Comparison of ENCODE assay signal across 25 cellular contexts in genomic region chr20:62160876-62161275, GRCh38. TPM values are rescaled to one million over a fixed set of nuclear protein-coding genes. Genes with fewer than 3 reads are reported as not detected.
A peak's percentile ranks its signal among the peaks of the same experiment; 100 is the strongest.
DNase-seq lines count a peak whose midpoint lies in the region; ATAC-seq and TF ChIP-seq lines count a peak whose summit lies in the region.
"Had no signal": no experiment of that assay in that cellular context is flagged by ENCODE, and none has a peak within 500 bp of the region (broad histone marks: within the 10 kb centered on the region; RNA-seq: fewer than 3 reads in every experiment).

No MANE protein-coding gene starts in this region.

- H3K27ac ChIP-seq in ACC112 (ENCODE audit: low read depth, low read length), result peak overlapping the region; percentile 54; the same call in 1 of the 2 replicates
- no peak overlapping the region for H3K27ac ChIP-seq in IMR-90 (ENCODE audit: insufficient read depth, low read length)
- H3K27ac ChIP-seq in mammary epithelial cell (ENCODE audit: insufficient read depth, low read depth, low read length), result peak overlapping the region; percentile 9
- H3K27ac ChIP-seq in neural progenitor cell, result no peak overlapping the region
- H3K27ac ChIP-seq in mesenchymal stem cell (ENCODE audit: low read length, poor library complexity, severe bottlenecking), result no peak overlapping the region
- H3K27ac ChIP-seq: BLaER1 treated with 17β-estradiol and CSF1 and Interleukin-3, amounts not matched to agents 10 nM and 100 nM; HL-60; PC-9; SK-N-MC had no signal

- H3K36me3 Mint-ChIP-seq in neural progenitor cell, result peaks cover 9% of the 10 kb centered on the region

- H3K27me3 ChIP-seq in ACC112 (ENCODE audit: insufficient read depth, low read length), result no peaks in the 10 kb centered on the region
- H3K27me3 ChIP-seq in IMR-90 (ENCODE audit: control insufficient read depth, insufficient read depth, low read length), result no peaks in the 10 kb centered on the region
- no peaks in the 10 kb centered on the region for H3K27me3 ChIP-seq in mammary epithelial cell (ENCODE audit: insufficient read depth, low read length)
- H3K27me3 ChIP-seq in neural progenitor cell, result no peaks in the 10 kb centered on the region
- no peaks in the 10 kb centered on the region for H3K27me3 ChIP-seq in mesenchymal stem cell (ENCODE audit: control insufficient read depth in 1 of 2, insufficient read depth in 1 of 2, low read length in 2 of 2)
- H3K27me3 ChIP-seq: BLaER1 treated with 17β-estradiol and CSF1 and Interleukin-3, amounts not matched to agents 10 nM and 100 nM had no signal

- no peak overlapping the region for H4K8ac ChIP-seq in IMR-90 (ENCODE audit: low read depth in 2 of 2, low read length in 2 of 2)
- H4K8ac ChIP-seq in mesenchymal stem cell (ENCODE audit: low read length), result no peak overlapping the region

- H3K27me3 Mint-ChIP-seq in neural progenitor cell (ENCODE audit: insufficient read depth, low read depth), result peaks cover 3% of the 10 kb centered on the region
- H3K27me3 Mint-ChIP-seq: CD4-positive, alpha-beta T cell had no signal

- no peaks in the 10 kb centered on the region for H3F3A ChIP-seq in neural progenitor cell (ENCODE audit: low read depth)

- H3K23ac ChIP-seq in IMR-90 (ENCODE audit: low read depth, low read length) (0 out of 2 replicates have a peak overlapping the region, but pooled peaks have one; percentile 59), mesenchymal stem cell (ENCODE audit: low read length in 2 of 2) (no peak overlapping the region)

- H2BK5ac ChIP-seq in IMR-90 (ENCODE audit: low read depth, low read length, poor library complexity, severe bottlenecking) (peak overlapping the region; percentile 41), mesenchymal stem cell (ENCODE audit: low read depth, low read length, poor library complexity, severe bottlenecking) (no peak overlapping the region)

- H2BK15ac ChIP-seq in IMR-90 (ENCODE audit: low read depth, low read length) (no peak overlapping the region), mesenchymal stem cell (ENCODE audit: low read depth, poor library complexity, severe bottlenecking) (no peak overlapping the region)

- no peak overlapping the region for H2BK120ac ChIP-seq in IMR-90 (ENCODE audit: low read depth, low read length)
- H2BK120ac ChIP-seq in mesenchymal stem cell (ENCODE audit: low read depth, low read length), result no peak overlapping the region

- H3K36me3 ChIP-seq in ACC112 (ENCODE audit: insufficient read depth, low read length) (no peaks in the 10 kb centered on the region; the same call in 1 of the 2 replicates), IMR-90 (ENCODE audit: control insufficient read depth, insufficient read depth, low read length) (peaks cover 48% of the 10 kb centered on the region), mammary epithelial cell (ENCODE audit: insufficient read depth, low read length) (peaks cover 4% of the 10 kb centered on the region), neural progenitor cell (no peaks in the 10 kb centered on the region), mesenchymal stem cell (ENCODE audit: control insufficient read depth in 1 of 2, insufficient read depth in 2 of 2, low read depth in 1 of 2, low read length in 2 of 2) (peaks cover 46 to 84% of the 10 kb centered on the region in 2 experiments)

- H3K4me3 ChIP-seq in ACC112 (ENCODE audit: low read depth, low read length) (peak overlapping the region; percentile 48; the same call in 1 of the 2 replicates), IMR-90 (ENCODE audit: insufficient read depth, low read depth, low read length) (no peak overlapping the region), mammary epithelial cell (replicated peaks in 1 of 3; ENCODE audit: insufficient read depth in 1 of 3, low read depth in 2 of 3, low read length in 3 of 3) (no peak overlapping the region), neural progenitor cell (no peak overlapping the region), mesenchymal stem cell (ENCODE audit: insufficient read depth in 1 of 2, low read depth in 1 of 2, low read length in 2 of 2) (no peak overlapping the region)
- H3K4me3 ChIP-seq: BLaER1 treated with 17β-estradiol and CSF1 and Interleukin-3, amounts not matched to agents 10 nM and 100 nM; PC-9; SK-N-MC had no signal

- H2AK9ac ChIP-seq in IMR-90 (replicated peaks; ENCODE audit: low read depth, low read length, poor library complexity), result peak overlapping the region; percentile 72

- intact Hi-C loops in IMR-90 (cut with micrococcal nuclease) (no loop called here), mammary epithelial cell (cut with micrococcal nuclease) (loop anchor here (2.0 kb wide), 2 partner anchors 18 to 22 kb away; partner anchors contain the start of genes MTG2, PSMA7 and SS18L1)

- H2AK5ac ChIP-seq in IMR-90 (ENCODE audit: low read depth, low read length) (peak overlapping the region; percentile 51; the same call in 1 of the 2 replicates), mesenchymal stem cell (ENCODE audit: low read length, severe bottlenecking) (no peak overlapping the region)

- no peak for TF ChIP-seq RAD21 in IMR-90 (IDR thresholded peaks at IDR 0.05; ENCODE audit: low read length)

- H3K9me3 ChIP-seq in IMR-90 (ENCODE audit: control insufficient read depth, insufficient read depth, low read length) (no peaks in the 10 kb centered on the region), mammary epithelial cell (replicated peaks; ENCODE audit: insufficient read depth, low read length) (no peaks in the 10 kb centered on the region), neural progenitor cell (ENCODE audit: low read depth) (no peaks in the 10 kb centered on the region), mesenchymal stem cell (ENCODE audit: control insufficient read depth, low read length) (no peaks in the 10 kb centered on the region)
- H3K9me3 ChIP-seq: BLaER1 treated with 17β-estradiol and CSF1 and Interleukin-3, amounts not matched to agents 10 nM and 100 nM had no signal

- no peaks in the 10 kb centered on the region for H3K9me3 Mint-ChIP-seq in neural progenitor cell
- H3K9me3 Mint-ChIP-seq: CD4-positive, alpha-beta T cell had no signal

- POLR2A ChIA-PET in IMR-90 (lab: Charles Lee; ENCODE audit: unreplicated experiment), result no interaction called here

- H3K9ac ChIP-seq in IMR-90 (ENCODE audit: low read depth, low read length) (no peak overlapping the region), mammary epithelial cell (ENCODE audit: insufficient read depth, low read length) (no peak overlapping the region), neural progenitor cell (no peak overlapping the region), mesenchymal stem cell (ENCODE audit: low read length) (no peak overlapping the region)

- peaks cover 16% of the 10 kb centered on the region; the same call in 1 of the 2 replicates for H3K9me1 ChIP-seq in IMR-90 (ENCODE audit: insufficient read depth, low read length)

- in situ Hi-C loops in IMR-90 (cut with MboI; ENCODE audit: low sequenced_read_pairs) (no loop called here), mammary epithelial cell (cut with MboI; ENCODE audit: low sequenced_read_pairs in 2 of 2) (no loop called here)

- no peak overlapping the region for H2BK12ac ChIP-seq in mesenchymal stem cell (ENCODE audit: low read length in 2 of 2)

- dilution Hi-C loops in IMR-90 (cut with HindIII; ENCODE audit: low sequenced_read_pairs, unreplicated experiment), result no loop called here
- dilution Hi-C loops in mammary epithelial cell (cut with HindIII; ENCODE audit: low sequenced_read_pairs), result no loop called here

- H3K4me1 ChIP-seq in ACC112 (ENCODE audit: control insufficient read depth, insufficient read depth, low read length, unreplicated experiment), result peaks cover 25% of the 10 kb centered on the region
- peaks cover 7% of the 10 kb centered on the region for H3K4me1 ChIP-seq in IMR-90 (ENCODE audit: control insufficient read depth, insufficient read depth, low read length)
- peaks cover 45% of the 10 kb centered on the region for H3K4me1 ChIP-seq in mammary epithelial cell (ENCODE audit: insufficient read depth, low read length)
- H3K4me1 ChIP-seq in neural progenitor cell, result peaks cover 7% of the 10 kb centered on the region
- peaks cover 39% of the 10 kb centered on the region for H3K4me1 ChIP-seq in mesenchymal stem cell (ENCODE audit: control insufficient read depth, insufficient read depth, low read depth, low read length)

- H4K5ac ChIP-seq in IMR-90 (ENCODE audit: low read depth, low read length), result no peak overlapping the region

- H4K91ac ChIP-seq in IMR-90 (ENCODE audit: insufficient read depth, low read depth, low read length), result no peak overlapping the region
- no peak overlapping the region for H4K91ac ChIP-seq in mesenchymal stem cell (ENCODE audit: low read length)

- H4K20me1 ChIP-seq in IMR-90 (ENCODE audit: insufficient read depth, low read length), result peaks cover 43% of the 10 kb centered on the region
- no peaks in the 10 kb centered on the region for H4K20me1 ChIP-seq in mammary epithelial cell (ENCODE audit: insufficient read depth, low read length)
- H4K20me1 ChIP-seq in neural progenitor cell (ENCODE audit: low read depth), result peaks cover 34% of the 10 kb centered on the region

- no peak overlapping the region for H2BK20ac ChIP-seq in IMR-90 (ENCODE audit: low read depth, low read length)

- H3K4me1 Mint-ChIP-seq in neural progenitor cell, result peaks cover 5% of the 10 kb centered on the region

- no peak overlapping the region for H2AFZ ChIP-seq in ACC112 (ENCODE audit: low read length, unreplicated experiment)
- peak overlapping the region; percentile 49 for H2AFZ ChIP-seq in IMR-90 (replicated peaks; ENCODE audit: low read length, poor library complexity)
- H2AFZ ChIP-seq in mammary epithelial cell (ENCODE audit: low read depth, low read length), result no peak overlapping the region
- no peak overlapping the region for H2AFZ ChIP-seq in neural progenitor cell (replicated peaks)
- H2AFZ ChIP-seq in mesenchymal stem cell (ENCODE audit: low read depth, low read length), result no peak overlapping the region
- H2AFZ ChIP-seq: PC-9 had no signal

- 86% methylated on average over 1 of the region's 17 CpGs; no CpG with 5 or more reads in 1 of the 2 experiments for WGBS in IMR-90 (ENCODE audit: extremely low coverage in 2 of 2, insufficient read length in 1 of 2), 2 experiments
- WGBS in mammary epithelial cell (ENCODE audit: low coverage, missing lambda C conversion rate), result 100% methylated on average over 2 of the region's 17 CpGs
- WGBS in mesenchymal stem cell, result 97% methylated on average over 17 of the region's 17 CpGs

- H3K18ac ChIP-seq in IMR-90 (ENCODE audit: low read depth, low read length) (no peak overlapping the region), mesenchymal stem cell (ENCODE audit: low read depth in 1 of 2, low read length in 2 of 2) (no peak overlapping the region)

- no peak overlapping the region for H3K4ac ChIP-seq in IMR-90 (ENCODE audit: low read depth, low read length)
- H3K4ac ChIP-seq in mesenchymal stem cell (ENCODE audit: low read depth in 1 of 2, low read length in 2 of 2), result no peak overlapping the region

- TF ChIP-seq CTCF in IMR-90 (conservative IDR thresholded peaks at IDR 0.05; ENCODE audit: low read depth, low read length) (no peak), mammary epithelial cell (conservative IDR thresholded peaks at IDR 0.05 in 1 of 2, IDR thresholded peaks at IDR 0.05 in 1 of 2; ENCODE audit: extremely low read depth in 1 of 2, insufficient read depth in 1 of 2, low read depth in 1 of 2, low read length in 2 of 2) (no peak), neural progenitor cell (IDR thresholded peaks at IDR 0.05) (no peak)

- no peak for ATAC-seq in IMR-90 (ENCODE audit: low read depth)
- no peak for ATAC-seq in GM18867 (IDR thresholded peaks at IDR 0.05; ENCODE audit: unreplicated experiment)

- no peak for DNase-seq in IMR-90
- no peak for DNase-seq in mammary epithelial cell
- no peak for DNase-seq in neural progenitor cell (ENCODE audit: low spot score)
- no peak for DNase-seq in SW 1271 (lab: John Stamatoyannopoulos, UW)
- DNase-seq in mesenchymal stem cell, result no peak
- DNase-seq in nucleus accumbens (lab: John Stamatoyannopoulos, UW), result no peak
- DNase-seq: AML-193; CD4-positive, alpha-beta T cell; DMS53; NCI-H1105; NCI-H1436 treated with DMSO at 0.1 percent for 48 hours; NCI-H1930; NCI-H2107; NCI-H526; PC-9; SIG-M5 had no signal

- H3K79me2 ChIP-seq in ACC112 (ENCODE audit: control insufficient read depth, insufficient read depth, low read length, unreplicated experiment) (peaks cover 39% of the 10 kb centered on the region), mammary epithelial cell (ENCODE audit: insufficient read depth, low read length) (peaks cover 43% of the 10 kb centered on the region), neural progenitor cell (ENCODE audit: low read depth) (peaks cover 31% of the 10 kb centered on the region)

- H3K4me3 Mint-ChIP-seq in neural progenitor cell, result no peak overlapping the region
- H3K4me3 Mint-ChIP-seq: CD4-positive, alpha-beta T cell had no signal

- no peak overlapping the region for H3K4me2 ChIP-seq in IMR-90 (ENCODE audit: low read depth, low read length)
- peak overlapping the region; percentile 74 for H3K4me2 ChIP-seq in mammary epithelial cell (ENCODE audit: insufficient read depth, low read depth, low read length)
- H3K4me2 ChIP-seq in neural progenitor cell, result no peak overlapping the region
- no peak overlapping the region for H3K4me2 ChIP-seq in mesenchymal stem cell (ENCODE audit: low read length, poor library complexity, severe bottlenecking)
- H3K4me2 ChIP-seq: PC-9 had no signal

- no peak overlapping the region for H3K56ac ChIP-seq in IMR-90 (ENCODE audit: extremely low read depth, insufficient read depth, low read length)

- CTCF ChIA-PET in IMR-90 (lab: Yijun Ruan, JAX), result no interaction called here
- CTCF ChIA-PET in mammary epithelial cell (lab: Charles Lee; ENCODE audit: low non-redundant PET), result no interaction called here

- no TSS peak for BruUV-seq in IMR-90 (replicated peaks; lab: Mats Ljungman, UMichigan)
- BruUV-seq in mammary epithelial cell (replicated peaks; lab: Mats Ljungman, UMichigan), result no TSS peak

- peak overlapping the region; percentile 74 for H3K27ac Mint-ChIP-seq in neural progenitor cell
- H3K27ac Mint-ChIP-seq: CD4-positive, alpha-beta T cell had no signal

- TF ChIP-seq POLR2A in IMR-90 (IDR thresholded peaks at IDR 0.05; ENCODE audit: low read depth, low read length), result no peak

- H3K14ac ChIP-seq in IMR-90 (replicated peaks; ENCODE audit: low read depth, low read length) (no peak overlapping the region; the same call in 1 of the 2 replicates), mesenchymal stem cell (ENCODE audit: low read length in 2 of 2) (no peak overlapping the region)

- peaks cover 9 to 55% of the 10 kb centered on the region in 2 experiments for H3K79me1 ChIP-seq in IMR-90 (ENCODE audit: low read depth in 1 of 2, low read length in 2 of 2)
- peaks cover 46% of the 10 kb centered on the region for H3K79me1 ChIP-seq in mesenchymal stem cell (replicated peaks; ENCODE audit: low read length, poor library complexity, severe bottlenecking)

RNA-seq across cellular contexts. Expression of gene SS18L1, which starts 17.3 kb away (rescaled TPM):
- total RNA-seq in IMR-90 (2012; rRNA removed), result 8.1 and 10.6 TPM in 2 replicates
- polyA plus RNA-seq in IMR-90 (2012; rRNA removed), result 12.2 and 15.6 TPM in 2 replicates
- polyA plus RNA-seq in IMR-90 (2012; cell fraction: cytosol; rRNA removed), result 3.6 and 10.0 TPM in 2 replicates
- polyA plus RNA-seq in IMR-90 (2012; cell fraction: nucleus; rRNA removed; ENCODE audit: low replicate concordance), result 32.8 and 87.5 TPM in 2 replicates
- total RNA-seq in mammary epithelial cell, result 10 to 100 TPM; 16.3 to 20.6 TPM
- 10.4 TPM for polyA plus RNA-seq in mammary epithelial cell
- 17.7 TPM for polyA minus RNA-seq in mammary epithelial cell
- 25.5 and 26.1 TPM in 2 replicates for total RNA-seq in neural progenitor cell (ENCODE audit: low replicate concordance)
- polyA plus RNA-seq in mesenchymal stem cell (2013, experiment 1 of 2), result 7.1 TPM
- polyA plus RNA-seq in mesenchymal stem cell (2013, experiment 2 of 2), result 6.1 TPM

RNA-seq across cellular contexts. Expression of gene PSMA7, which starts 17.7 kb away (rescaled TPM):
- total RNA-seq in IMR-90 (2012; rRNA removed) (458 and 487 TPM in 2 replicates), mammary epithelial cell (100 to 1,000 TPM; 173 to 303 TPM), neural progenitor cell (ENCODE audit: low replicate concordance) (237 and 310 TPM in 2 replicates)
- polyA plus RNA-seq in IMR-90 (2012; rRNA removed) (417 and 520 TPM in 2 replicates), mammary epithelial cell (575 TPM)
- polyA plus RNA-seq in IMR-90 (2012; cell fraction: cytosol; rRNA removed), result 774 and 987 TPM in 2 replicates
- 366 and 428 TPM in 2 replicates for polyA plus RNA-seq in IMR-90 (2012; cell fraction: nucleus; rRNA removed; ENCODE audit: low replicate concordance)
- polyA minus RNA-seq in mammary epithelial cell, result 118 TPM
- polyA plus RNA-seq in mesenchymal stem cell (2013, experiment 1 of 2), result 378 TPM
- polyA plus RNA-seq in mesenchymal stem cell (2013, experiment 2 of 2), result 392 TPM

RNA-seq across cellular contexts. Expression of gene MTG2, which starts 22.0 kb away (rescaled TPM):
- total RNA-seq in IMR-90 (2012; rRNA removed), result 11.5 and 12.2 TPM in 2 replicates
- 23.9 and 25.2 TPM in 2 replicates for polyA plus RNA-seq in IMR-90 (2012; rRNA removed)
- 21.7 and 23.7 TPM in 2 replicates for polyA plus RNA-seq in IMR-90 (2012; cell fraction: cytosol; rRNA removed)
- 52.1 and 66.5 TPM in 2 replicates for polyA plus RNA-seq in IMR-90 (2012; cell fraction: nucleus; rRNA removed; ENCODE audit: low replicate concordance)
- total RNA-seq in mammary epithelial cell, result 10 to 100 TPM; 20.7 to 38.6 TPM
- polyA plus RNA-seq in mammary epithelial cell, result 28.2 TPM
- polyA minus RNA-seq in mammary epithelial cell, result 8.8 TPM
- total RNA-seq in neural progenitor cell (ENCODE audit: low replicate concordance), result 16.2 and 19.2 TPM in 2 replicates
- 27.8 TPM for polyA plus RNA-seq in mesenchymal stem cell (2013, experiment 1 of 2)
- polyA plus RNA-seq in mesenchymal stem cell (2013, experiment 2 of 2), result 26.3 TPM

RNA-seq across cellular contexts. Expression of gene LSM14B, which starts 38.6 kb away (rescaled TPM):
- 23.7 and 30.6 TPM in 2 replicates for total RNA-seq in IMR-90 (2012; rRNA removed)
- 41.1 and 46.7 TPM in 2 replicates for polyA plus RNA-seq in IMR-90 (2012; rRNA removed)
- 21.4 and 47.8 TPM in 2 replicates for polyA plus RNA-seq in IMR-90 (2012; cell fraction: cytosol; rRNA removed)
- 41.4 and 44.4 TPM in 2 replicates for polyA plus RNA-seq in IMR-90 (2012; cell fraction: nucleus; rRNA removed; ENCODE audit: low replicate concordance)
- total RNA-seq in mammary epithelial cell, result 10 to 100 TPM; 31.5 to 36.3 TPM
- polyA plus RNA-seq in mammary epithelial cell, result 20.3 TPM
- 20.6 TPM for polyA minus RNA-seq in mammary epithelial cell
- 52.6 and 82.1 TPM in 2 replicates for total RNA-seq in neural progenitor cell (ENCODE audit: low replicate concordance)
- 32.2 TPM for polyA plus RNA-seq in mesenchymal stem cell (2013, experiment 1 of 2)
- 31.4 TPM for polyA plus RNA-seq in mesenchymal stem cell (2013, experiment 2 of 2)

RNA-seq across cellular contexts. Expression of gene HRH3, which starts 59.2 kb away (rescaled TPM):
- not detected in 2 replicates for total RNA-seq in IMR-90 (2012; rRNA removed)
- not detected in 2 replicates for polyA plus RNA-seq in IMR-90 (2012; rRNA removed)
- polyA plus RNA-seq in IMR-90 (2012; cell fraction: cytosol; rRNA removed), result not detected in 2 replicates
- not detected in 2 replicates for polyA plus RNA-seq in IMR-90 (2012; cell fraction: nucleus; rRNA removed; ENCODE audit: low replicate concordance)
- total RNA-seq in mammary epithelial cell, result not detected
- not detected for polyA plus RNA-seq in mammary epithelial cell
- polyA minus RNA-seq in mammary epithelial cell, result not detected
- 0.09 and 1.7 TPM in 2 replicates for total RNA-seq in neural progenitor cell (ENCODE audit: low replicate concordance)
- polyA plus RNA-seq in mesenchymal stem cell (2013, experiment 1 of 2), result not detected
- polyA plus RNA-seq in mesenchymal stem cell (2013, experiment 2 of 2), result not detected
- total RNA-seq: A172; CD4-positive, alpha-beta T cell; Daoy; G401; PC-9; RPMI7951 had no signal

Comparison
In these comparisons a context has a peak if more than half of its experiments do, and no peak if none do; other contexts are left out.
1. H3K27ac ChIP-seq: peak in ACC112 (single experiment) and mammary epithelial cell (single experiment); none in IMR-90 (single experiment), neural progenitor cell (single experiment) and mesenchymal stem cell (single experiment).